16 cellular contexts compared by ENCODE assay signal in genomic region chr7:115812796-115813195, GRCh38.
DNase-seq lines count a peak whose midpoint lies in the region; TF ChIP-seq lines count a peak whose summit lies in the region.
"Had no signal": no experiment of that assay in that cellular context is flagged by ENCODE, and none has a peak within 500 bp of the region (broad histone marks: within the 10 kb centered on the region; RNA-seq: fewer than 3 reads in every experiment).

No MANE protein-coding gene starts in this region.

- H3K9me3 Mint-ChIP-seq in brain = no peaks in the 10 kb centered on the region
- H3K9me3 Mint-ChIP-seq in neural crest cell = no peaks in the 10 kb centered on the region
- H3K9me3 Mint-ChIP-seq: CD8-positive, alpha-beta T cell; IgD-negative memory B cell had no signal

- H3K27ac ChIP-seq in mammary epithelial cell (ENCODE audit: insufficient read depth, low read depth, low read length) = no peak overlapping the region
- H3K27ac ChIP-seq in smooth muscle cell (ENCODE audit: low read depth) = no peak overlapping the region
- H3K27ac ChIP-seq: BLaER1 treated with 17β-estradiol and CSF1 and Interleukin-3, amounts not matched to agents 10 nM and 100 nM; GM23248 had no signal

- H3K4me3 Mint-ChIP-seq in brain = peak overlapping the region in 3 of 5 experiments; percentile 23 to 44 (median 35)
- peak overlapping the region; percentile 69 for H3K4me3 Mint-ChIP-seq in neural crest cell
- H3K4me3 Mint-ChIP-seq: B cell; CD8-positive, alpha-beta T cell; IgD-negative memory B cell had no signal

- DNase-seq in ELF-1 (ENCODE audit: low read depth, low spot score) = peak; percentile 38
- peak; percentile 9 for DNase-seq in neural crest cell (ENCODE audit: low read depth, low spot score)
- no peak for DNase-seq in mammary epithelial cell
- no peak for DNase-seq in smooth muscle cell (lab: John Stamatoyannopoulos, UW; ENCODE audit: unreplicated experiment)
- no peak for DNase-seq in GM13977 (ENCODE audit: low spot score)
- DNase-seq: CD8-positive, alpha-beta T cell; DMS 273 treated with DMSO at 0.1 percent for 48 hours; DMS53; DND-41; EL; GM23248; HCEC 1CT had no signal

- WGBS in mammary epithelial cell (ENCODE audit: low coverage, missing lambda C conversion rate) = 19% methylated on average over 7 of the region's 7 CpGs
- WGBS in smooth muscle cell (ENCODE audit: low lambda C conversion rate) = 85% methylated on average over 7 of the region's 7 CpGs

- H4K20me1 ChIP-seq in mammary epithelial cell (ENCODE audit: insufficient read depth, low read length) = no peaks in the 10 kb centered on the region
- H4K20me1 ChIP-seq in smooth muscle cell (ENCODE audit: low read depth) = no peaks in the 10 kb centered on the region
- H4K20me1 ChIP-seq: BLaER1 treated with 17β-estradiol and CSF1 and Interleukin-3, amounts not matched to agents 10 nM and 100 nM had no signal

- H3K9me3 ChIP-seq in mammary epithelial cell (replicated peaks; ENCODE audit: insufficient read depth, low read length) (no peaks in the 10 kb centered on the region), smooth muscle cell (replicated peaks; ENCODE audit: low read depth) (no peaks in the 10 kb centered on the region)
- H3K9me3 ChIP-seq: BLaER1 treated with 17β-estradiol and CSF1 and Interleukin-3, amounts not matched to agents 10 nM and 100 nM had no signal

- H3K79me2 ChIP-seq in mammary epithelial cell (ENCODE audit: insufficient read depth, low read length) = no peaks in the 10 kb centered on the region
- H3K79me2 ChIP-seq in smooth muscle cell (ENCODE audit: low read depth) = no peaks in the 10 kb centered on the region

- H3F3A ChIP-seq in smooth muscle cell (ENCODE audit: low read depth) = no peaks in the 10 kb centered on the region

- no TSS peak for BruUV-seq in mammary epithelial cell (replicated peaks; lab: Mats Ljungman, UMichigan)

- H3K4me2 ChIP-seq in mammary epithelial cell (ENCODE audit: insufficient read depth, low read depth, low read length) = no peak overlapping the region
- no peak overlapping the region for H3K4me2 ChIP-seq in smooth muscle cell
- H3K4me2 ChIP-seq: BLaER1 treated with 17β-estradiol and CSF1 and Interleukin-3, amounts not matched to agents 10 nM and 100 nM had no signal

- H3K27me3 ChIP-seq in mammary epithelial cell (ENCODE audit: insufficient read depth, low read length) = peaks cover 24% of the 10 kb centered on the region
- H3K27me3 ChIP-seq in smooth muscle cell (ENCODE audit: low read depth) = no peaks in the 10 kb centered on the region
- H3K27me3 ChIP-seq: BLaER1 treated with 17β-estradiol and CSF1 and Interleukin-3, amounts not matched to agents 10 nM and 100 nM had no signal

- peak overlapping the region in 1 of 5 experiments; percentile 73 for H3K27ac Mint-ChIP-seq in brain
- no peak overlapping the region for H3K27ac Mint-ChIP-seq in neural crest cell (ENCODE audit: unreplicated experiment)
- H3K27ac Mint-ChIP-seq: B cell; CD8-positive, alpha-beta T cell; IgD-negative memory B cell had no signal

- H3K36me3 Mint-ChIP-seq in brain (no peaks in the 10 kb centered on the region), neural crest cell (ENCODE audit: low read depth) (no peaks in the 10 kb centered on the region)
- H3K36me3 Mint-ChIP-seq: CD8-positive, alpha-beta T cell; IgD-negative memory B cell had no signal

- peaks cover 24% of the 10 kb centered on the region for H3K4me1 Mint-ChIP-seq in brain
- peaks cover 39% of the 10 kb centered on the region for H3K4me1 Mint-ChIP-seq in neural crest cell
- H3K4me1 Mint-ChIP-seq: B cell, IgD-negative memory B cell had no signal

- no peak overlapping the region for H3K4me3 ChIP-seq in mammary epithelial cell (replicated peaks in 1 of 3; ENCODE audit: insufficient read depth in 1 of 3, low read depth in 2 of 3, low read length in 3 of 3)
- no peak overlapping the region for H3K4me3 ChIP-seq in smooth muscle cell
- H3K4me3 ChIP-seq: BLaER1 treated with 17β-estradiol and CSF1 and Interleukin-3, amounts not matched to agents 10 nM and 100 nM; GM23248 had no signal

- H3K27me3 Mint-ChIP-seq in brain = peaks cover 6% of the 10 kb centered on the region
- H3K27me3 Mint-ChIP-seq in neural crest cell (ENCODE audit: low read depth) = peaks cover 2% of the 10 kb centered on the region
- H3K27me3 Mint-ChIP-seq: B cell, IgD-negative memory B cell had no signal

- CTCF ChIA-PET in mammary epithelial cell (lab: Charles Lee; ENCODE audit: low non-redundant PET) = no interaction called here

- no peaks in the 10 kb centered on the region for H3K36me3 ChIP-seq in mammary epithelial cell (ENCODE audit: insufficient read depth, low read length)
- H3K36me3 ChIP-seq in smooth muscle cell (ENCODE audit: low read depth) = no peaks in the 10 kb centered on the region
- H3K36me3 ChIP-seq: BLaER1 treated with 17β-estradiol and CSF1 and Interleukin-3, amounts not matched to agents 10 nM and 100 nM had no signal

- no peak overlapping the region for H2AFZ ChIP-seq in mammary epithelial cell (ENCODE audit: low read depth, low read length)
- H2AFZ ChIP-seq in smooth muscle cell (ENCODE audit: low read depth) = no peak overlapping the region
- H2AFZ ChIP-seq: GM23248 had no signal

- in situ Hi-C loops in mammary epithelial cell (cut with MboI; ENCODE audit: low sequenced_read_pairs in 2 of 2) (no loop called here), GM13977 (cut with MboI; ENCODE audit: low pct_unique_long_range_greater_than_20kb, low sequenced_read_pairs, unreplicated experiment) (no loop called here)

- H3K4me1 ChIP-seq in mammary epithelial cell (ENCODE audit: insufficient read depth, low read length) (no peaks in the 10 kb centered on the region), smooth muscle cell (ENCODE audit: low read depth) (peaks cover 30% of the 10 kb centered on the region)
- H3K4me1 ChIP-seq: BLaER1 treated with 17β-estradiol and CSF1 and Interleukin-3, amounts not matched to agents 10 nM and 100 nM had no signal

- TF ChIP-seq CTCF in brain (conservative IDR thresholded peaks at IDR 0.05) (no peak), neural crest cell (conservative IDR thresholded peaks at IDR 0.05) (no peak), mammary epithelial cell (conservative IDR thresholded peaks at IDR 0.05 in 1 of 2, IDR thresholded peaks at IDR 0.05 in 1 of 2; ENCODE audit: extremely low read depth in 1 of 2, insufficient read depth in 1 of 2, low read depth in 1 of 2, low read length in 2 of 2) (no peak), smooth muscle cell (IDR thresholded peaks at IDR 0.05; ENCODE audit: borderline replicate concordance, insufficient read depth, poor library complexity, severe bottlenecking) (no peak), GM13977 (IDR thresholded peaks at IDR 0.05; ENCODE audit: extremely low read depth, insufficient read depth, missing control alignments) (no peak)

- no peak overlapping the region for H3K9ac ChIP-seq in mammary epithelial cell (ENCODE audit: insufficient read depth, low read length)
- H3K9ac ChIP-seq in smooth muscle cell (ENCODE audit: low read depth) = no peak overlapping the region
- H3K9ac ChIP-seq: BLaER1 treated with 17β-estradiol and CSF1 and Interleukin-3, amounts not matched to agents 10 nM and 100 nM; GM23248 had no signal

- dilution Hi-C loops in mammary epithelial cell (cut with HindIII; ENCODE audit: low sequenced_read_pairs) = no loop called here

- intact Hi-C loops in mammary epithelial cell (cut with micrococcal nuclease) = no loop called here

Comparison
In these comparisons a context has a peak if more than half of its experiments do, and no peak if none do; other contexts are left out.
1. DNase-seq: peak in ELF-1 (single experiment) and neural crest cell (single experiment); none in mammary epithelial cell (single experiment), smooth muscle cell (single experiment) and GM13977 (single experiment).